Comparison of ENCODE assay signal across 8 cellular contexts in genomic region chr11:131408011-131408640, GRCh38. TPM values are rescaled to one million over a fixed set of nuclear protein-coding genes. Genes with fewer than 3 reads are reported as not detected.
DNase-seq lines count a peak whose midpoint lies in the region; ATAC-seq, FAIRE-seq and TF ChIP-seq lines count a peak whose summit lies in the region.

No MANE protein-coding gene starts in this region.

- ATAC-seq in upper lobe of left lung (ENCODE audit: low FRiP score in 2 of 2) (peak in 1 of 2 donors; percentile 88), HG03095 (IDR thresholded peaks at IDR 0.05; ENCODE audit: unreplicated experiment) (no peak), GM19467 (IDR thresholded peaks at IDR 0.05; ENCODE audit: unreplicated experiment) (no peak)

- H3K4me1 ChIP-seq in upper lobe of left lung = no peaks in the 10 kb centered on the region

- WGBS in upper lobe of left lung, 2 donors = 29 to 39% methylated on average over 5 of the region's 5 CpGs

- DNase-seq in H4 (ENCODE audit: low spot score) (peak; percentile 74), RCC 7860 (ENCODE audit: low spot score) (peak; percentile 30), head of caudate nucleus (peak in 31 of 42 donors; percentile 20 to 77 (median 42)), upper lobe of left lung (peak in 1 of 2 donors; percentile 30), mesothelial cell of epicardium (ENCODE audit: low spot score in 2 of 2, unreplicated experiment in 2 of 2) (no peak)

- no peak for FAIRE-seq in RCC 7860 (lab: Jason Lieb, UNC)

- no peaks in the 10 kb centered on the region for H3K36me3 Mint-ChIP-seq in mesothelial cell of epicardium

- H3K9me3 Mint-ChIP-seq in mesothelial cell of epicardium = no peaks in the 10 kb centered on the region

- no peaks in the 10 kb centered on the region for H3K27me3 ChIP-seq in upper lobe of left lung

- no peak overlapping the region for H3K27ac ChIP-seq in C4-2B
- H3K27ac ChIP-seq in upper lobe of left lung = no peak overlapping the region

- peak; percentile 94 for TF ChIP-seq CTCF in C4-2B (conservative IDR thresholded peaks at IDR 0.05)
- peak in 4 of 6 experiments; percentile 19 to 49 (median 31) for TF ChIP-seq CTCF in upper lobe of left lung (IDR thresholded peaks at IDR 0.05)
- TF ChIP-seq CTCF in mesothelial cell of epicardium (IDR thresholded peaks at IDR 0.05; ENCODE audit: unreplicated experiment) = no peak

- intact Hi-C loops in head of caudate nucleus (cut with DNase I) = no loop called here

- no peaks in the 10 kb centered on the region for H3K4me1 Mint-ChIP-seq in mesothelial cell of epicardium

- no peaks in the 10 kb centered on the region for H3K36me3 ChIP-seq in upper lobe of left lung

- H3K9me3 ChIP-seq in upper lobe of left lung = no peaks in the 10 kb centered on the region

- no peak overlapping the region for H3K27ac Mint-ChIP-seq in mesothelial cell of epicardium

- H3K27me3 Mint-ChIP-seq in mesothelial cell of epicardium (ENCODE audit: low read depth) = peaks cover 12% of the 10 kb centered on the region

- no peak overlapping the region for H3K4me3 ChIP-seq in upper lobe of left lung

- no peak for TF ChIP-seq POLR2A in upper lobe of left lung (IDR thresholded peaks at IDR 0.05)

- no peak overlapping the region for H3K4me3 Mint-ChIP-seq in mesothelial cell of epicardium

- no peak for TF ChIP-seq EP300 in upper lobe of left lung (IDR thresholded peaks at IDR 0.05)

RNA-seq across cellular contexts. Expression of gene NTM, which starts 37.7 kb away (rescaled TPM):
- 3.1 and 6.7 TPM in 2 replicates for total RNA-seq in H4 (2014; rRNA removed; shearing (Covaris generic))
- total RNA-seq in upper lobe of left lung (100 to 1,000 TPM in 4 of 6 donors, 10 to 100 TPM in 1, 1 to 10 TPM in 1; 4.1 to 151 (median 115) TPM), mesothelial cell of epicardium (3.9 to 6.2 TPM (median 5.1 TPM) in 3 replicates)

Comparison
In these comparisons a context has a peak if more than half of its experiments do, and no peak if none do; other contexts are left out.
1. DNase-seq: peak in H4 (single experiment), RCC 7860 (single experiment) and head of caudate nucleus (31 of 42); none in mesothelial cell of epicardium (0 of 2).